In genomic region chr10:79127151-79127961, GRCh38 we compare ENCODE assay signal across 9 cellular contexts. TPM values are rescaled to one million over a fixed set of nuclear protein-coding genes. Genes with fewer than 3 reads are reported as not detected.
DNase-seq lines count a peak whose midpoint lies in the region; ATAC-seq, FAIRE-seq and TF ChIP-seq lines count a peak whose summit lies in the region.
"Had no signal": no experiment of that assay in that cellular context is flagged by ENCODE, and none has a peak within 500 bp of the region (broad histone marks: within the 10 kb centered on the region; RNA-seq: fewer than 3 reads in every experiment).

No MANE protein-coding gene starts in this region.

- no peak overlapping the region for H3K4me3 Mint-ChIP-seq in osteocyte (ENCODE audit: unreplicated experiment)

- TF ChIP-seq POLR2A in erythroblast (IDR thresholded peaks at IDR 0.05; ENCODE audit: low read length) (no peak), GM12892 (IDR thresholded peaks at IDR 0.05; ENCODE audit: low read depth, low read length) (no peak)

- peaks cover 20% of the 10 kb centered on the region for H3K36me3 Mint-ChIP-seq in osteocyte (ENCODE audit: unreplicated experiment)

- H3K9me3 Mint-ChIP-seq in osteocyte (ENCODE audit: unreplicated experiment), result no peaks in the 10 kb centered on the region

- H3K27me3 Mint-ChIP-seq in osteocyte (ENCODE audit: unreplicated experiment), result no peaks in the 10 kb centered on the region

- DNase-seq in DMS53 (lab: John Stamatoyannopoulos, UW), result peak; percentile 69
- peak; percentile 95 for DNase-seq in NCI-H226
- DNase-seq in erythroblast (lab: John Stamatoyannopoulos, UW), result peak; percentile 9 to 10
- DNase-seq in osteocyte (ENCODE audit: extremely low spot score, unreplicated experiment), result no peak
- no peak for DNase-seq in GM12892 (ENCODE audit: insufficient read length)
- DNase-seq in superior temporal gyrus (ENCODE audit: extremely low spot score), result no peak
- DNase-seq in activated T-cell treated with anti-CD3 and anti-CD28 coated beads, Interleukin-2, amount 50 U/mL, for 1 hour, result no peak

- peak overlapping the region; percentile 31 for H3K27ac Mint-ChIP-seq in osteocyte (ENCODE audit: unreplicated experiment)

- H3K4me1 Mint-ChIP-seq in osteocyte (ENCODE audit: unreplicated experiment), result peaks cover 80% of the 10 kb centered on the region

- no peak for FAIRE-seq in GM12892 (lab: Jason Lieb, UNC)
- FAIRE-seq: keratinocyte had no signal

- no peak for ATAC-seq in HG03442 (IDR thresholded peaks at IDR 0.05; ENCODE audit: unreplicated experiment)

- TF ChIP-seq CTCF in osteocyte (IDR thresholded peaks at IDR 0.05), result no peak

RNA-seq across cellular contexts. Expression of gene ZMIZ1, which starts 58.6 kb away (rescaled TPM):
- total RNA-seq in osteocyte, result 90.5 and 96.0 TPM in 2 replicates
- polyA plus RNA-seq in GM12892 (2012; ENCODE audit: missing spikeins), result 30.7 TPM

Comparison
In these comparisons a context has a peak if more than half of its experiments do, and no peak if none do; other contexts are left out.
1. DNase-seq: peak in DMS53 (single experiment), NCI-H226 (single experiment) and erythroblast (2 of 2); none in osteocyte (single experiment), GM12892 (single experiment), superior temporal gyrus (single experiment) and activated T-cell treated with anti-CD3 and anti-CD28 coated beads, Interleukin-2, amount 50 U/mL, for 1 hour (single experiment).